ENCODE assay signal across 8 cellular contexts in genomic region chr1:236281286-236282158, GRCh38. TPM values are rescaled to one million over a fixed set of nuclear protein-coding genes. Genes with fewer than 3 reads are reported as not detected.
A peak's percentile ranks its signal among the peaks of the same experiment; 100 is the strongest.
DNase-seq lines count a peak whose midpoint lies in the region; ATAC-seq and TF ChIP-seq lines count a peak whose summit lies in the region.

ERO1B (minus strand) TSS chr1:236281958; CDS start chr1:236281783, 175 bp downstream.

- H3K27me3 Mint-ChIP-seq in endothelial cell (ENCODE audit: unreplicated experiment) (peaks cover 11% of the 10 kb centered on the region), mesothelial cell of epicardium (ENCODE audit: low read depth) (peaks cover 63% of the 10 kb centered on the region)

- ATAC-seq in GM21390 (IDR thresholded peaks at IDR 0.05; ENCODE audit: unreplicated experiment): peak; percentile 78

- H3K36me3 Mint-ChIP-seq in endothelial cell (ENCODE audit: low read depth, unreplicated experiment) (no peaks in the 10 kb centered on the region), mesothelial cell of epicardium (no peaks in the 10 kb centered on the region)

- TF ChIP-seq CTCF in endothelial cell (IDR thresholded peaks at IDR 0.05; ENCODE audit: unreplicated experiment) (no peak), mesothelial cell of epicardium (IDR thresholded peaks at IDR 0.05; ENCODE audit: unreplicated experiment) (no peak)

- DNase-seq in D341Med (ENCODE audit: low spot score) (peak; percentile 99), HUDEP-2 (lab: John Stamatoyannopoulos, UW; ENCODE audit: unreplicated experiment in 76 of 76) (peak in 75 of 76 experiments; percentile 4 to 93 (median 85)), NOMO-1 treated with dmso at 0.1 percent for 144 hours (lab: John Stamatoyannopoulos, UW; ENCODE audit: unreplicated experiment) (peak; percentile 94), endothelial cell (ENCODE audit: low spot score) (peak; percentile 97), mesothelial cell of epicardium (ENCODE audit: low spot score in 2 of 2, unreplicated experiment in 2 of 2) (peak; percentile 94 to 98)
- DNase-seq in activated CD8-positive, alpha-beta memory T cell treated with anti-CD3 and anti-CD28 coated beads, Interleukin-2, amount 50 U/mL, for 24 hours (ENCODE audit: extremely low read depth): peak; percentile 87
- peak; percentile 93 to 97 for DNase-seq in stimulated activated CD8-positive, alpha-beta memory T cell treated with anti-CD3 and anti-CD28 coated beads, Interleukin-15, amount 100 ng/mL, for 4 hours (ENCODE audit: low read depth in 2 of 2)

- H3K4me3 Mint-ChIP-seq in endothelial cell (ENCODE audit: unreplicated experiment) (peak within 1 kb of the TSS; percentile 93), mesothelial cell of epicardium (peak within 1 kb of the TSS; percentile 82)

- H3K4me1 Mint-ChIP-seq in endothelial cell (ENCODE audit: unreplicated experiment) (peaks cover 12% of the 10 kb centered on the region), mesothelial cell of epicardium (peaks cover 7% of the 10 kb centered on the region)

- H3K9me3 Mint-ChIP-seq in endothelial cell (ENCODE audit: unreplicated experiment) (no peaks in the 10 kb centered on the region), mesothelial cell of epicardium (no peaks in the 10 kb centered on the region)

- no peak within 1 kb of the TSS for H3K27ac Mint-ChIP-seq in endothelial cell (ENCODE audit: unreplicated experiment)
- H3K27ac Mint-ChIP-seq in mesothelial cell of epicardium: peak within 1 kb of the TSS; percentile 61

RNA-seq across cellular contexts. Expression of gene ERO1B, which starts in this region (rescaled TPM):
- total RNA-seq in endothelial cell (ENCODE audit: unreplicated experiment) (6.8 TPM), mesothelial cell of epicardium (6.4 to 7.5 TPM (median 7.0 TPM) in 3 replicates)

Comparison
In these comparisons a context has a peak if more than half of its experiments do, and no peak if none do; other contexts are left out.
1. Peak in every context shown above with its lines: DNase-seq and ATAC-seq.